8 cellular contexts compared by ENCODE assay signal in the genomic region with DNA sequence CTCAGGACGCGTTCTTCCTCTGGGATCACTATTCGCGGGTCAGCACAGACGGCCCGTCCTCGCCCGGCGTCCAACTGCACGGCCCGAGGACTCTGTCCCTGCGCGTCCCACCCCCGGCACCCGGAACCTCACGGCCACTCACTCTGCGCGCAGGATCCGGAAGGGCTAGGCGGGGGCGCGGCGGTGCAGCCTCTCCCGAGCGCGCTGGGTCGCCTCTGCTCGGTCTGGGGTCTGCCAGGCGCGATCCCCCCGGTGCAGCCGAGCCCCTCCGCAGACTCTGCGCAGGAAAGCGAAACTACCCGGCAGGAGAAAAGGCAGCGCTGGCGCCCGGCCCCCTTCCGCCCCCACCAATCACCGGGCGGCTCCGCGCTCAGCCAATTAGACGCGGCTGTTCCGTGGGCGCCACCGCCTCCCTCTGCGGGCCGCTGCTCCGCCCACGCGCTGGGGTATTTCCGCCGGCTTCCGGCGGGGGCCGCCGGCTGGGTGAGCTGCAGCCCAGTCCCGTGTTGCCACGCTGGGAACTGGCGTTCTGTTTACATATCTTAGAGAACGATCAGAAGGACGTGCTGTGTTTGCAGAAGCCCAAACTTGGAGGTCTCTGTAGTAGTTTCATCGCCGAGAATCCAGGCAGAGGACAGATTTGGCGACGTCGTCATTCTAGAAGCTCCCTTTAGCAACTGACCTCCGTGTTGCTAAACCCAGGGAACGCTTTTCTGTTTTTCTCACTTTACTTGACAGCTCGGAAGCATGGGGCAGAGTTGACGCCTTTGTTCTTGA. TPM values are rescaled to one million over a fixed set of nuclear protein-coding genes. Genes with fewer than 3 reads are reported as not detected.
DNase-seq lines count a peak whose midpoint lies in the region; ATAC-seq and TF ChIP-seq lines count a peak whose summit lies in the region.

A gene (minus strand): TSS at position 296 of the 777 bp plus-strand sequence. CDS start 4,168 bp downstream, outside the sequence.

- H3K4me3 Mint-ChIP-seq in activated CD8-positive, alpha-beta memory T cell treated with anti-CD3 and anti-CD28 coated beads, Interleukin-2, amount 10 ng/mL, durations not matched to agents 7 days and 5 days = no peak within 1 kb of the TSS
- no peak within 1 kb of the TSS for H3K4me3 Mint-ChIP-seq in endothelial cell (ENCODE audit: unreplicated experiment)
- no peak within 1 kb of the TSS for H3K4me3 Mint-ChIP-seq in mesothelial cell of epicardium

- no peak within 1 kb of the TSS for H3K27ac Mint-ChIP-seq in activated CD8-positive, alpha-beta memory T cell treated with anti-CD3 and anti-CD28 coated beads, Interleukin-2, amount 10 ng/mL, durations not matched to agents 7 days and 5 days
- H3K27ac Mint-ChIP-seq in endothelial cell (ENCODE audit: unreplicated experiment) = no peak within 1 kb of the TSS
- H3K27ac Mint-ChIP-seq in mesothelial cell of epicardium = no peak within 1 kb of the TSS

- TF ChIP-seq CTCF in endothelial cell (IDR thresholded peaks at IDR 0.05; ENCODE audit: unreplicated experiment) (peak; percentile 9), mesothelial cell of epicardium (IDR thresholded peaks at IDR 0.05; ENCODE audit: unreplicated experiment) (no peak)

- CTCF ChIA-PET in activated CD8-positive, alpha-beta memory T cell treated with anti-CD3 and anti-CD28 coated beads, Interleukin-2, amount 10 ng/mL, durations not matched to agents 7 days and 5 days (lab: Charles Lee) = interaction anchor here (0.8 to 1.2 kb wide), 6 partner anchors 9 to 164 kb away, joined by 3 to 9 read pairs (median 4); no protein-coding TSS in a partner anchor

- H3K36me3 Mint-ChIP-seq in activated CD8-positive, alpha-beta memory T cell treated with anti-CD3 and anti-CD28 coated beads, Interleukin-2, amount 10 ng/mL, durations not matched to agents 7 days and 5 days = peaks cover 24% of the 10 kb centered on the region
- H3K36me3 Mint-ChIP-seq in endothelial cell (ENCODE audit: low read depth, unreplicated experiment) (no peaks in the 10 kb centered on the region), mesothelial cell of epicardium (peaks cover 7% of the 10 kb centered on the region)

- ATAC-seq in GM21367 (IDR thresholded peaks at IDR 0.05; ENCODE audit: unreplicated experiment) = peak; percentile 79
- peak; percentile 89 for ATAC-seq in activated CD8-positive, alpha-beta memory T cell treated with anti-CD3 and anti-CD28 coated beads, Interleukin-2, amount 10 ng/mL, durations not matched to agents 7 days and 5 days

- H3K9me3 Mint-ChIP-seq in activated CD8-positive, alpha-beta memory T cell treated with anti-CD3 and anti-CD28 coated beads, Interleukin-2, amount 10 ng/mL, durations not matched to agents 7 days and 5 days (ENCODE audit: low read depth) = no peaks in the 10 kb centered on the region
- H3K9me3 Mint-ChIP-seq in endothelial cell (ENCODE audit: unreplicated experiment) (no peaks in the 10 kb centered on the region), mesothelial cell of epicardium (no peaks in the 10 kb centered on the region)

- in situ Hi-C loops in Caki2 (cut with HindIII; ENCODE audit: low pct_unique_long_range_greater_than_20kb, low sequenced_read_pairs) = no loop called here

- peak; percentile 94 for DNase-seq in Caki2 (ENCODE audit: low read depth)
- peak; percentile 91 for DNase-seq in HT1080 (ENCODE audit: low read depth)
- peak; percentile 81 for DNase-seq in NOMO-1 treated with dmso at 0.1 percent for 144 hours (lab: John Stamatoyannopoulos, UW; ENCODE audit: unreplicated experiment)
- peak; percentile 96 for DNase-seq in activated CD8-positive, alpha-beta memory T cell treated with anti-CD3 and anti-CD28 coated beads, Interleukin-2, amount 10 ng/mL, durations not matched to agents 7 days and 5 days
- DNase-seq in endothelial cell (ENCODE audit: low spot score) = peak; percentile 95
- peak; percentile 92 to 97 for DNase-seq in mesothelial cell of epicardium (ENCODE audit: low spot score in 2 of 2, unreplicated experiment in 2 of 2)
- peak; percentile 88 to 96 for DNase-seq in stimulated activated CD8-positive, alpha-beta memory T cell treated with anti-CD3 and anti-CD28 coated beads, Interleukin-15, amount 100 ng/mL, for 4 hours (ENCODE audit: low read depth in 2 of 2)

- H3K27me3 Mint-ChIP-seq in activated CD8-positive, alpha-beta memory T cell treated with anti-CD3 and anti-CD28 coated beads, Interleukin-2, amount 10 ng/mL, durations not matched to agents 7 days and 5 days = no peaks in the 10 kb centered on the region
- peaks cover 2% of the 10 kb centered on the region for H3K27me3 Mint-ChIP-seq in endothelial cell (ENCODE audit: unreplicated experiment)
- peaks cover 9% of the 10 kb centered on the region for H3K27me3 Mint-ChIP-seq in mesothelial cell of epicardium (ENCODE audit: low read depth)

- H3K4me1 Mint-ChIP-seq in activated CD8-positive, alpha-beta memory T cell treated with anti-CD3 and anti-CD28 coated beads, Interleukin-2, amount 10 ng/mL, durations not matched to agents 7 days and 5 days = peaks cover 40% of the 10 kb centered on the region
- H3K4me1 Mint-ChIP-seq in endothelial cell (ENCODE audit: unreplicated experiment) (no peaks in the 10 kb centered on the region), mesothelial cell of epicardium (peaks cover 13% of the 10 kb centered on the region)

RNA-seq across cellular contexts. Expression of the gene that starts here (rescaled TPM):
- total RNA-seq in Caki2 (2014; rRNA removed; shearing (Covaris generic); ENCODE audit: low replicate concordance) = 365 and 377 TPM in 2 replicates
- 29.6 and 30.7 TPM in 2 replicates for total RNA-seq in HT1080 (2014; rRNA removed; shearing (Covaris generic))
- polyA plus RNA-seq in HT1080 (2015; cell fraction: cytosol; rRNA removed) = 29.5 and 37.3 TPM in 2 replicates
- polyA plus RNA-seq in HT1080 (2015; cell fraction: nucleus; rRNA removed) = 73.2 and 74.6 TPM in 2 replicates
- 100 to 1,000 TPM; 385 to 515 TPM for total RNA-seq in activated CD8-positive, alpha-beta memory T cell treated with anti-CD3 and anti-CD28 coated beads, Interleukin-2, amount 10 ng/mL, durations not matched to agents 7 days and 5 days
- 30.1 TPM for total RNA-seq in endothelial cell (ENCODE audit: unreplicated experiment)
- total RNA-seq in mesothelial cell of epicardium = 100 to 106 TPM (median 100 TPM) in 3 replicates

Comparison
In these comparisons a context has a peak if more than half of its experiments do, and no peak if none do; other contexts are left out.
1. Peak in every context shown above with its lines: DNase-seq and ATAC-seq.